Comparison of ENCODE assay signal across 8 cellular contexts in the genomic region with DNA sequence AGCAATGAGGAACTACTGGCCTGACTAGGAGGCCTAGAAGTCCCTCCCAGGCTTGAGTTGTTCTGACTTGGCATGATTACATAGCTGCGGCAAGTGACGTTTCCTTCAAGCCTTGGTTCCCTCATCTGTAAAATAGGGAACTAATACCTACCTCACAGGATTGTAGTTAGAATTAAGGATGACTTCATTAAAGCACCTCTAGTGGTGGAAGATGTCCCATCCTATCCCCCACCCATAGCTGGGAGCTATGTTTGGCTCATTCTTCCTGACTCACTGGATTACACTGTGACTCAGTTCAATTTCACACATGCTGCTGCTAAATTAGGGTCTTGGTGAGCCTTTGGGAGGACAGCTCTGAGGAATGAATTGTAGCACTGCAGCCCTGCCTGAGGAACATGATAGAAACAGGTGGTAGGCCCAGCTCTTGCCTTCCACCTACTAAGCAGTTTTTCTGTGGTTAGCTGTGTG. TPM values are rescaled to one million over a fixed set of nuclear protein-coding genes. Genes with fewer than 3 reads are reported as not detected.
DNase-seq lines count a peak whose midpoint lies in the region; ATAC-seq and TF ChIP-seq lines count a peak whose summit lies in the region.

No MANE protein-coding gene starts in this region.

- DNase-seq in GM04504 (ENCODE audit: low read depth) = peak; percentile 72
- peak; percentile 100 for DNase-seq in SKM-1 treated with dmso at 0.1 percent for 144 hours (lab: John Stamatoyannopoulos, UW; ENCODE audit: unreplicated experiment)
- DNase-seq in left ventricle myocardium inferior = no peak
- no peak for DNase-seq in DMS79 treated with DMSO at 0.1 percent for 48 hours (lab: John Stamatoyannopoulos, UW)
- no peak for DNase-seq in activated CD4-positive, alpha-beta T cell treated with anti-CD3 and anti-CD28 coated beads, Interleukin-2, amount 10 ng/mL, durations not matched to agents 24 days and 14 days
- no peak for DNase-seq in NCI-H1694 treated with DMSO at 0.1 percent for 48 hours (lab: John Stamatoyannopoulos, UW)

- no peak for TF ChIP-seq CTCF in left ventricle myocardium inferior (IDR thresholded peaks at IDR 0.05; ENCODE audit: borderline replicate concordance)

- H3K36me3 Mint-ChIP-seq in activated CD4-positive, alpha-beta T cell treated with anti-CD3 and anti-CD28 coated beads, Interleukin-2, amount 10 ng/mL, durations not matched to agents 24 days and 14 days (ENCODE audit: low read depth) = peaks cover 9% of the 10 kb centered on the region

- H3K27ac ChIP-seq in left ventricle myocardium inferior (replicated peaks) = peak overlapping the region; percentile 90

- H3K4me1 ChIP-seq in left ventricle myocardium inferior = peaks cover 72% of the 10 kb centered on the region

- H3K9me3 ChIP-seq in left ventricle myocardium inferior (replicated peaks) = no peaks in the 10 kb centered on the region

- no peaks in the 10 kb centered on the region for H3K27me3 ChIP-seq in left ventricle myocardium inferior (ENCODE audit: low read depth)

- intact Hi-C loops in left ventricle myocardium inferior (cut with micrococcal nuclease) = no loop called here
- intact Hi-C loops in activated CD4-positive, alpha-beta T cell treated with anti-CD3 and anti-CD28 coated beads, Interleukin-2, amount 10 ng/mL, durations not matched to agents 24 days and 14 days (cut with micrococcal nuclease) = no loop called here

- no peak overlapping the region for H3K4me3 ChIP-seq in left ventricle myocardium inferior

- H3K27me3 Mint-ChIP-seq in activated CD4-positive, alpha-beta T cell treated with anti-CD3 and anti-CD28 coated beads, Interleukin-2, amount 10 ng/mL, durations not matched to agents 24 days and 14 days = peaks cover 9% of the 10 kb centered on the region

- H3K36me3 ChIP-seq in left ventricle myocardium inferior = no peaks in the 10 kb centered on the region

- H3K4me3 Mint-ChIP-seq in activated CD4-positive, alpha-beta T cell treated with anti-CD3 and anti-CD28 coated beads, Interleukin-2, amount 10 ng/mL, durations not matched to agents 24 days and 14 days = no peak overlapping the region

- peak; percentile 67 for ATAC-seq in HG03060 (IDR thresholded peaks at IDR 0.05; ENCODE audit: low read depth, unreplicated experiment)
- ATAC-seq in HG02571 (IDR thresholded peaks at IDR 0.05; ENCODE audit: unreplicated experiment) = no peak

- H3K9me3 Mint-ChIP-seq in activated CD4-positive, alpha-beta T cell treated with anti-CD3 and anti-CD28 coated beads, Interleukin-2, amount 10 ng/mL, durations not matched to agents 24 days and 14 days = no peaks in the 10 kb centered on the region

- peaks cover 2% of the 10 kb centered on the region for H3K4me1 Mint-ChIP-seq in activated CD4-positive, alpha-beta T cell treated with anti-CD3 and anti-CD28 coated beads, Interleukin-2, amount 10 ng/mL, durations not matched to agents 24 days and 14 days

- H3K27ac Mint-ChIP-seq in activated CD4-positive, alpha-beta T cell treated with anti-CD3 and anti-CD28 coated beads, Interleukin-2, amount 10 ng/mL, durations not matched to agents 24 days and 14 days = no peak overlapping the region

RNA-seq across cellular contexts. Expression of gene SHISA4, which starts 6.0 kb away (rescaled TPM):
- total RNA-seq in left ventricle myocardium inferior = 191 TPM
- total RNA-seq in activated CD4-positive, alpha-beta T cell treated with anti-CD3 and anti-CD28 coated beads, Interleukin-2, amount 10 ng/mL, durations not matched to agents 24 days and 14 days = 0.38 and 0.77 TPM in 2 replicates

RNA-seq across cellular contexts. Expression of gene IPO9, which starts 53.7 kb away (rescaled TPM):
- 20.1 TPM for total RNA-seq in left ventricle myocardium inferior
- total RNA-seq in activated CD4-positive, alpha-beta T cell treated with anti-CD3 and anti-CD28 coated beads, Interleukin-2, amount 10 ng/mL, durations not matched to agents 24 days and 14 days = 66.3 and 75.5 TPM in 2 replicates

Comparison
In these comparisons a context has a peak if more than half of its experiments do, and no peak if none do; other contexts are left out.
1. DNase-seq: peak in GM04504 (single experiment) and SKM-1 treated with dmso at 0.1 percent for 144 hours (single experiment); none in left ventricle myocardium inferior (single experiment), DMS79 treated with DMSO at 0.1 percent for 48 hours (single experiment), activated CD4-positive, alpha-beta T cell treated with anti-CD3 and anti-CD28 coated beads, Interleukin-2, amount 10 ng/mL, durations not matched to agents 24 days and 14 days (single experiment) and NCI-H1694 treated with DMSO at 0.1 percent for 48 hours (single experiment).
2. RNA of gene SHISA4, which starts 6.0 kb away (total RNA-seq): 191 TPM in left ventricle myocardium inferior (single experiment); 0.38 to 0.77 TPM in activated CD4-positive, alpha-beta T cell treated with anti-CD3 and anti-CD28 coated beads, Interleukin-2, amount 10 ng/mL, durations not matched to agents 24 days and 14 days; every median in the first group is over 100 times any median in the second.